8 cellular contexts compared by ENCODE assay signal in genomic region chr7:66740302-66740979, GRCh38. TPM values are rescaled to one million over a fixed set of nuclear protein-coding genes. Genes with fewer than 3 reads are reported as not detected.
A peak's percentile ranks its signal among the peaks of the same experiment; 100 is the strongest.
DNase-seq lines count a peak whose midpoint lies in the region; ATAC-seq and TF ChIP-seq lines count a peak whose summit lies in the region.

Gene RABGEF1 (plus strand): TSS chr7:66740733. CDS start chr7:66771900, 31,167 bp downstream.

- H3K36me3 Mint-ChIP-seq in nephron (ENCODE audit: low read depth): peaks cover 19% of the 10 kb centered on the region

- no peaks in the 10 kb centered on the region for H3K9me3 ChIP-seq in MM.1S (replicated peaks; ENCODE audit: insufficient read depth, low read length)

- no peaks in the 10 kb centered on the region for H3K36me3 ChIP-seq in MM.1S (replicated peaks; ENCODE audit: insufficient read depth, low read length)

- H3K4me2 ChIP-seq in MM.1S (ENCODE audit: low read depth, low read length): peak within 1 kb of the TSS; percentile 70

- H3K27me3 ChIP-seq in MM.1S (replicated peaks; ENCODE audit: insufficient read depth, low read length): no peaks in the 10 kb centered on the region

- H3K4me1 Mint-ChIP-seq in nephron: peaks cover 12% of the 10 kb centered on the region

- H3K4me1 ChIP-seq in MM.1S (ENCODE audit: low read length): peaks cover 3% of the 10 kb centered on the region; the same call in 1 of the 2 replicates

- H3K27ac Mint-ChIP-seq in nephron: peak within 1 kb of the TSS; percentile 80 to 95 (median 95)

- peak within 1 kb of the TSS; percentile 90 for H3K27ac ChIP-seq in MM.1S (ENCODE audit: low read length)

- H3K27me3 Mint-ChIP-seq in nephron (ENCODE audit: low read depth): no peaks in the 10 kb centered on the region

- in situ Hi-C loops in G401 (cut with HindIII; ENCODE audit: low sequenced_read_pairs): no loop called here

- peak within 1 kb of the TSS; percentile 97 for H3K4me3 ChIP-seq in MM.1S (ENCODE audit: low read length)
- peak within 1 kb of the TSS; percentile 91 for H3K4me3 ChIP-seq in fibroblast of the aortic adventitia (ENCODE audit: low read depth, low read length)

- H3K9ac ChIP-seq in MM.1S (ENCODE audit: low read length): peak within 1 kb of the TSS; percentile 88

- TF ChIP-seq CTCF in MM.1S (IDR thresholded peaks at IDR 0.05; ENCODE audit: low read length): no peak
- TF ChIP-seq CTCF in fibroblast of the aortic adventitia (IDR thresholded peaks at IDR 0.05; ENCODE audit: insufficient read depth, low read length): no peak
- TF ChIP-seq CTCF in nephron (IDR thresholded peaks at IDR 0.05; ENCODE audit: unreplicated experiment in 3 of 3): no peak

- peaks cover 8% of the 10 kb centered on the region; the same call in 1 of the 2 replicates for H3F3A ChIP-seq in MM.1S (ENCODE audit: insufficient read depth, low read length)

- ATAC-seq in stimulated activated naive CD8-positive, alpha-beta T cell treated with anti-CD3 and anti-CD28 coated beads, Interleukin-15, Interleukin-2, amounts not matched to agents 100 U/mL and 50 U/mL, for 24 hours: peak; percentile 98

- H4K20me1 ChIP-seq in MM.1S (ENCODE audit: insufficient read depth, low read length): no peaks in the 10 kb centered on the region

- H3K79me2 ChIP-seq in MM.1S (ENCODE audit: low read length): peaks cover 48% of the 10 kb centered on the region

- H3K4me3 Mint-ChIP-seq in nephron: peak within 1 kb of the TSS; percentile 92 to 94 (median 93)

- H2AFZ ChIP-seq in MM.1S (ENCODE audit: low read length): peak within 1 kb of the TSS; percentile 91

- DNase-seq in G401 (ENCODE audit: low spot score): peak; percentile 96
- DNase-seq in HCEC 1CT: peak; percentile 92
- peak; percentile 98 for DNase-seq in MM.1S
- peak; percentile 66 for DNase-seq in SHP77 treated with DMSO at 0.1 percent for 48 hours (lab: John Stamatoyannopoulos, UW)
- peak; percentile 99 for DNase-seq in activated effector memory CD4-positive, alpha-beta T cell treated with anti-CD3 and anti-CD28 coated beads, Interleukin-2, amount 50 U/mL, for 16 hours
- DNase-seq in fibroblast of the aortic adventitia (ENCODE audit: low read depth): peak; percentile 93
- DNase-seq in stimulated activated naive CD8-positive, alpha-beta T cell treated with anti-CD3 and anti-CD28 coated beads, Interleukin-15, Interleukin-2, amounts not matched to agents 100 U/mL and 50 U/mL, for 24 hours: peak; percentile 99

- peaks cover 10% of the 10 kb centered on the region for H3K9me3 Mint-ChIP-seq in nephron

- H3K9me2 ChIP-seq in MM.1S (replicated peaks; ENCODE audit: insufficient read depth, low read length): no peaks in the 10 kb centered on the region

RNA-seq across cellular contexts. Expression of gene RABGEF1, which starts in this region (rescaled TPM):
- total RNA-seq in G401 (2014; rRNA removed; shearing (Covaris generic)): 21.2 and 23.4 TPM in 2 replicates
- total RNA-seq in fibroblast of the aortic adventitia (ENCODE audit: low replicate concordance): 57.8 and 75.6 TPM in 2 replicates

Comparison
In these comparisons a context has a peak if more than half of its experiments do, and no peak if none do; other contexts are left out.
1. Peak in every context shown above with its lines: DNase-seq, ATAC-seq, H3K4me3 ChIP-seq and H3K27ac ChIP-seq.